14 cellular contexts compared by ENCODE assay signal in the genomic region with DNA sequence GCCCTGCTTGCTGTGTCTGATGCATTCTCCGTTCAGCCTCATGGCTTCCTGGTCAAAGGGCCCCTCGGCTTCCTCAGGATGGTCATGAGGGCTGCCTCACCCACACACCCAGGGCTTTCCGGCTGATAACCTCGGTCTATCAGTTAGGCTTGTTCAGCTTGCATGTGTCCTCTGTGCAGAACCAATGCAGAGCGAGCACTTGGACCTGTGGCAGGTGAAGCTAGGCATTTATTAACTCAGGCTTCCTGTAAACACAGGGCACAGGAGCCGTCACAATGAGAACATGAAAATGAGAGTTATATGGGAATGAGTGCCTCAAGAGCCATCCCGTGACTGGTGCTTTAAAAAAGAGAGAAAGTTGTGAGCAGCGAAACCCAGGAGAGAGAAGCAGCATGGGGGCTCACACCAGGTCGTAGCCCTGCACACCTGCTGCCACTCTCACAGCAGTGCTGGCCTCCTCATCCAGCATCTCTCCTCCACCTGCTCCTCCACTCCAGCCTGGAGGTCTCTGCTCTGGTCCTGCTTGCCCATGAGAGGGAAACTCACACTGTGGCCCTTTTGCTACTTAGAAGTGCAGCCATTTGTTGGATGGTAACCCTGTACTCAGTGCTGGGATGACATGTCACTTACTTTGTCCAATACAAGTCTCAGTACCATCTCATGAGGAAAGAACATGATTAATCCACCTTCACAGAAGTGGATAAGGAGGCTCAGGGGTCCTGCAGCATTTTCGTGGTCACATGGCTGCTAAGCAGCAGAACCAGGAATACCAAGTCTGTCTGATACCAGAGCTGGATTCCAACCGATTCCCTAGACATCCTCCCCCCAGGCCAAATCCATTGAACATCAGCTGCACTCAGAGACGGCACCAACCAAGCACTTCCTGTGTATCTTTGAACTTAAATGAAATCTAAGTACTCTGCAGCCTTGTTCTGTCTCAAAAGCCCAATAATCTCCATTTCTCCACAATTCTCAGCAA. TPM values are rescaled to one million over a fixed set of nuclear protein-coding genes. Genes with fewer than 3 reads are reported as not detected.
DNase-seq lines count a peak whose midpoint lies in the region; ATAC-seq and TF ChIP-seq lines count a peak whose summit lies in the region.
"Had no signal": no experiment of that assay in that cellular context is flagged by ENCODE, and none has a peak within 500 bp of the region (broad histone marks: within the 10 kb centered on the region; RNA-seq: fewer than 3 reads in every experiment).

No MANE protein-coding gene starts in this region.

- TF ChIP-seq CTCF in colonic mucosa (IDR thresholded peaks at IDR 0.05), result no peak
- TF ChIP-seq CTCF in type B pancreatic cell (conservative IDR thresholded peaks at IDR 0.05), result no peak
- TF ChIP-seq CTCF in esophagus squamous epithelium (IDR thresholded peaks at IDR 0.05), result no peak
- no peak for TF ChIP-seq CTCF in suprapubic skin (IDR thresholded peaks at IDR 0.05)
- TF ChIP-seq CTCF in chondrocyte (IDR thresholded peaks at IDR 0.05), result no peak

- H3K36me3 ChIP-seq in colonic mucosa (no peaks in the 10 kb centered on the region), esophagus squamous epithelium (no peaks in the 10 kb centered on the region), suprapubic skin (no peaks in the 10 kb centered on the region)
- H3K36me3 ChIP-seq: heart left ventricle, thoracic aorta had no signal

- H3K27ac ChIP-seq in colonic mucosa, result no peak overlapping the region
- no peak overlapping the region for H3K27ac ChIP-seq in esophagus squamous epithelium
- H3K27ac ChIP-seq in suprapubic skin, result no peak overlapping the region
- H3K27ac ChIP-seq: coronary artery, heart left ventricle, thoracic aorta had no signal

- intact Hi-C loops in colonic mucosa (cut with DNase I) (no loop called here), esophagus squamous epithelium (cut with DNase I) (no loop called here)

- H3K27ac Mint-ChIP-seq in type B pancreatic cell (peak overlapping the region; percentile 58), chondrocyte (ENCODE audit: unreplicated experiment) (no peak overlapping the region)
- H3K27ac Mint-ChIP-seq: activated T-helper 17 cell treated with anti-CD3 and anti-CD28 coated beads, Interleukin-2, amount 50 U/mL, for 72 hours; natural killer cell treated with Interleukin-12 subunit alpha and Interleukin-12 subunit beta and Interleukin-15 and Interleukin-18, amount 100 ng/mL, for 72 hours had no signal

- no peak overlapping the region for H3K9ac ChIP-seq in colonic mucosa (ENCODE audit: low read depth in 2 of 2, low read length in 2 of 2)

- no peaks in the 10 kb centered on the region for H3K9me3 ChIP-seq in colonic mucosa
- H3K9me3 ChIP-seq in esophagus squamous epithelium, result no peaks in the 10 kb centered on the region
- H3K9me3 ChIP-seq in suprapubic skin, result no peaks in the 10 kb centered on the region
- H3K9me3 ChIP-seq: heart left ventricle, thoracic aorta had no signal

- H3K4me1 Mint-ChIP-seq in type B pancreatic cell (ENCODE audit: unreplicated experiment), result peaks cover 5% of the 10 kb centered on the region
- peaks cover 12% of the 10 kb centered on the region for H3K4me1 Mint-ChIP-seq in chondrocyte (ENCODE audit: low read depth)

- H3K27me3 Mint-ChIP-seq in type B pancreatic cell (peaks cover 10% of the 10 kb centered on the region), chondrocyte (ENCODE audit: low read depth) (peaks cover 2% of the 10 kb centered on the region)

- peaks cover 4% of the 10 kb centered on the region for H3K4me1 ChIP-seq in colonic mucosa
- H3K4me1 ChIP-seq in esophagus squamous epithelium, result no peaks in the 10 kb centered on the region
- H3K4me1 ChIP-seq in suprapubic skin, result no peaks in the 10 kb centered on the region

- peak; percentile 83 for ATAC-seq in GM19452 (IDR thresholded peaks at IDR 0.05; ENCODE audit: unreplicated experiment)
- ATAC-seq in HG03159 (IDR thresholded peaks at IDR 0.05; ENCODE audit: unreplicated experiment), result peak; percentile 77
- ATAC-seq: activated T-helper 17 cell treated with anti-CD3 and anti-CD28 coated beads, Interleukin-2, amount 50 U/mL, for 72 hours; heart left ventricle; natural killer cell treated with Interleukin-12 subunit alpha and Interleukin-12 subunit beta and Interleukin-15 and Interleukin-18, amount 100 ng/mL, for 72 hours had no signal

- no peak for TF ChIP-seq EP300 in suprapubic skin (IDR thresholded peaks at IDR 0.05)

- H3K9me3 Mint-ChIP-seq in type B pancreatic cell (no peaks in the 10 kb centered on the region), chondrocyte (ENCODE audit: low read depth) (peaks cover 9% of the 10 kb centered on the region)
- H3K9me3 Mint-ChIP-seq: natural killer cell treated with Interleukin-12 subunit alpha and Interleukin-12 subunit beta and Interleukin-15 and Interleukin-18, amount 100 ng/mL, for 72 hours had no signal

- H3K4me3 Mint-ChIP-seq in type B pancreatic cell (no peak overlapping the region), chondrocyte (ENCODE audit: unreplicated experiment) (no peak overlapping the region)
- H3K4me3 Mint-ChIP-seq: activated T-helper 17 cell treated with anti-CD3 and anti-CD28 coated beads, Interleukin-2, amount 50 U/mL, for 72 hours; natural killer cell treated with Interleukin-12 subunit alpha and Interleukin-12 subunit beta and Interleukin-15 and Interleukin-18, amount 100 ng/mL, for 72 hours had no signal

- H3K27me3 ChIP-seq in colonic mucosa, result no peaks in the 10 kb centered on the region
- peaks cover 0 to 10% (median 0%) of the 10 kb centered on the region in 4 donors for H3K27me3 ChIP-seq in esophagus squamous epithelium
- H3K27me3 ChIP-seq in suprapubic skin, result no peaks in the 10 kb centered on the region

- no peaks in the 10 kb centered on the region for H3K36me3 Mint-ChIP-seq in type B pancreatic cell
- H3K36me3 Mint-ChIP-seq in chondrocyte (ENCODE audit: low read depth), result peaks cover 3% of the 10 kb centered on the region
- H3K36me3 Mint-ChIP-seq: natural killer cell treated with Interleukin-12 subunit alpha and Interleukin-12 subunit beta and Interleukin-15 and Interleukin-18, amount 100 ng/mL, for 72 hours had no signal

- WGBS in esophagus squamous epithelium, 2 donors, result 66% methylated on average over 11 to 12 of the region's 12 CpGs
- WGBS in suprapubic skin, result 69% methylated on average over 12 of the region's 12 CpGs

- TF ChIP-seq POLR2A in esophagus squamous epithelium (IDR thresholded peaks at IDR 0.05), result no peak
- TF ChIP-seq POLR2A in suprapubic skin (IDR thresholded peaks at IDR 0.05), result no peak

- no peak overlapping the region for H3K4me3 ChIP-seq in colonic mucosa
- no peak overlapping the region for H3K4me3 ChIP-seq in esophagus squamous epithelium
- H3K4me3 ChIP-seq in suprapubic skin, result no peak overlapping the region
- H3K4me3 ChIP-seq: coronary artery, heart left ventricle, thoracic aorta had no signal

- DNase-seq in colonic mucosa (peak; percentile 69), type B pancreatic cell (ENCODE audit: extremely low spot score, unreplicated experiment) (no peak), esophagus squamous epithelium (lab: John Stamatoyannopoulos, UW) (no peak), anterior cingulate cortex (lab: John Stamatoyannopoulos, UW) (no peak), suprapubic skin (ENCODE audit: low spot score in 2 of 2) (no peak), chondrocyte (ENCODE audit: low spot score) (no peak)
- DNase-seq: heart left ventricle, KBM-7 had no signal

RNA-seq across cellular contexts. Expression of gene IRS2, which starts 50.5 kb away (rescaled TPM):
- total RNA-seq in colonic mucosa, result 10 to 100 TPM in 1 of 2 donors, 1 to 10 TPM in 1; 6.7 to 23.0 TPM
- total RNA-seq in type B pancreatic cell (ENCODE audit: low replicate concordance), result 19.4 and 30.1 TPM in 2 replicates
- 10 to 100 TPM in 1 of 4 donors, 1 to 10 TPM in 3; 5.0 to 24.6 (median 7.5) TPM for total RNA-seq in esophagus squamous epithelium
- total RNA-seq in suprapubic skin, result 10 to 100 TPM; 41.1 to 62.5 (median 51.8) TPM
- total RNA-seq in chondrocyte, result 25.8 to 43.5 TPM (median 42.9 TPM) in 3 replicates
